1 cellular context compared by ENCODE assay signal in genomic region chr13:98527526-98527925, GRCh38.
TF ChIP-seq lines count a peak whose summit lies in the region.

No MANE protein-coding gene starts in this region.

TF ChIP-seq in GM12878, 131 proteins besides CTCF, POLR2A, EP300 and RAD21:
- TF ChIP-seq IRF3 (IDR thresholded peaks at IDR 0.05) (no peak), PAX5 (IDR thresholded peaks at IDR 0.05; ENCODE audit: borderline replicate concordance, low read depth, low read length) (no peak), POLR2AphosphoS5 (IDR thresholded peaks at IDR 0.05; ENCODE audit: low read length) (0 out of 2 replicates have a peak, but pooled peaks have one; percentile 18)
